11 cellular contexts compared by ENCODE assay signal in the genomic region with DNA sequence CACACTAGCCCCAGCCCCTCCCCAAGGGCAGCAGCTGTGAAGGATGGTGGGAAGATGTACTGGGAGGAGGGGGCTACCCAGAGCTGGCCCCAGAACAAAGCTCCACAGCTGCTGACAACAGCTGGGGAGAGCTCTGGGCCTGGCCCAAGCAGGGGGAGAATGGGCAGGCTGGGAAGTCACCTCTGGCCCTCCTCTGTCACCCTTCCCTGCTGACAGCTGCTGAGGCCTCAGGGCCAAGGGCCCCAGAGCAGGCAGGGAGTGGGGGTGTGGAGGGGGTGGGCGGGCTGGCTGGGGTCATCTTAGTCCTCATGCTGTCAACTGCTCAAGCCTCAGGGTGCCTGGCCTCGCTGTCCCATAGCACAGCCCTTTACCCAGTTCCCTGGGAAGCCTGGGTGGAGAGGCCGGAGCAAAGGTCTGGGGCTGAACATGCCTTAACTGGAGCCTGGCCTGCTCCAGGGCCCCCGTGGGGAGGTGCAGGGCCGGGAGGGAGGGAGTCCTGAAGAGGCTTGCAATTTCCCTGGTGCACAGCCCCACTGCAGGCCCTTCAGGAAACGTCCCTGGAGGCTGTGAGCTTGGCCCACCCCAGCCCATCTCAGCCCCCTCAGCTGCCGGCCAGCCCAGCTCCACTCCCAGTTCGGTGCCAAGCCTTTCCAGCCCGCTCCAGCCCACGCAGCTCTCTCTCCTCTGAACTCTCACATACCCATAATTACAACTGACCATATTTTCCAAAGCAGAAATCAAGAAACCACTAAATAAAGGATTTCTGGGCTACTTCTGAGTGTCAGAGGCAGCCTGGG. TPM values are rescaled to one million over a fixed set of nuclear protein-coding genes. Genes with fewer than 3 reads are reported as not detected.
DNase-seq lines count a peak whose midpoint lies in the region; ATAC-seq and TF ChIP-seq lines count a peak whose summit lies in the region.
"Had no signal": no experiment of that assay in that cellular context is flagged by ENCODE, and none has a peak within 500 bp of the region (broad histone marks: within the 10 kb centered on the region; RNA-seq: fewer than 3 reads in every experiment).

No MANE protein-coding gene starts in this region.

- TF ChIP-seq POLR2A in esophagus squamous epithelium (IDR thresholded peaks at IDR 0.05), result no peak
- no peak for TF ChIP-seq POLR2A in thyroid gland (IDR thresholded peaks at IDR 0.05)

- H3K27me3 ChIP-seq in esophagus squamous epithelium, result no peaks in the 10 kb centered on the region
- H3K27me3 ChIP-seq in thyroid gland, result no peaks in the 10 kb centered on the region
- H3K27me3 ChIP-seq in brain microvascular endothelial cell (replicated peaks), result no peaks in the 10 kb centered on the region

- H3K27ac ChIP-seq in esophagus squamous epithelium (peak overlapping the region; percentile 69 to 97 (median 90)), thyroid gland (peak overlapping the region; percentile 57 to 81 (median 58)), brain microvascular endothelial cell (no peak overlapping the region)
- H3K27ac ChIP-seq: 22Rv1, VCaP had no signal

- ATAC-seq in mucosa of descending colon, result peak; percentile 56
- no peak for ATAC-seq in GM21367 (IDR thresholded peaks at IDR 0.05; ENCODE audit: unreplicated experiment)
- ATAC-seq: HCT116 had no signal

- intact Hi-C loops in esophagus squamous epithelium (cut with DNase I) (no loop called here), mucosa of descending colon (cut with DNase I, micrococcal nuclease) (no loop called here), thyroid gland (cut with DNase I) (loop anchor here (5.0 kb wide), 1 partner anchor 41 kb away; no protein-coding TSS in a partner anchor)

- in situ Hi-C loops in brain microvascular endothelial cell (cut with HindIII; ENCODE audit: low pct_ligation_motif_present, low sequenced_read_pairs), result no loop called here

- DNase-seq in DMS 273 (lab: John Stamatoyannopoulos, UW; ENCODE audit: unreplicated experiment), result peak; percentile 41
- no peak for DNase-seq in DMS 273 treated with DMSO at 0.1 percent for 48 hours (lab: John Stamatoyannopoulos, UW)
- no peak for DNase-seq in esophagus squamous epithelium (lab: John Stamatoyannopoulos, UW)
- peak in 1 of 3 donors; percentile 59 for DNase-seq in mucosa of descending colon
- no peak for DNase-seq in thyroid gland
- no peak for DNase-seq in NCI-H69 (lab: John Stamatoyannopoulos, UW)
- no peak for DNase-seq in brain microvascular endothelial cell

- H3K4me1 ChIP-seq in esophagus squamous epithelium, result peaks cover 76 to 100% (median 96%) of the 10 kb centered on the region in 3 donors
- peaks cover 48% of the 10 kb centered on the region for H3K4me1 ChIP-seq in mucosa of descending colon (ENCODE audit: low read depth)
- H3K4me1 ChIP-seq in thyroid gland, result peaks cover 61 to 92% of the 10 kb centered on the region in 2 donors

- H3K36me3 ChIP-seq in esophagus squamous epithelium (no peaks in the 10 kb centered on the region), mucosa of descending colon (ENCODE audit: low read depth) (no peaks in the 10 kb centered on the region), thyroid gland (no peaks in the 10 kb centered on the region), brain microvascular endothelial cell (replicated peaks) (no peaks in the 10 kb centered on the region)

- TF ChIP-seq CTCF in esophagus squamous epithelium (IDR thresholded peaks at IDR 0.05) (no peak), mucosa of descending colon (IDR thresholded peaks at IDR 0.05) (no peak), thyroid gland (IDR thresholded peaks at IDR 0.05) (no peak), brain microvascular endothelial cell (IDR thresholded peaks at IDR 0.05; ENCODE audit: low read depth, low read length, missing control alignments) (no peak)

- 26 to 31% methylated on average over 5 of the region's 10 CpGs for WGBS in esophagus squamous epithelium, 2 donors
- WGBS in thyroid gland, 2 donors, result 47 to 50% methylated on average over 5 to 6 of the region's 10 CpGs

- H3K4me3 ChIP-seq in esophagus squamous epithelium, result no peak overlapping the region
- H3K4me3 ChIP-seq in mucosa of descending colon, result no peak overlapping the region
- no peak overlapping the region for H3K4me3 ChIP-seq in thyroid gland (replicated peaks in 1 of 3)
- H3K4me3 ChIP-seq in brain microvascular endothelial cell (ENCODE audit: low read depth, low read length), result no peak overlapping the region

- H3K9me3 ChIP-seq in esophagus squamous epithelium (no peaks in the 10 kb centered on the region), mucosa of descending colon (no peaks in the 10 kb centered on the region), thyroid gland (no peaks in the 10 kb centered on the region)

RNA-seq across cellular contexts. Expression of a gene that starts 25.7 kb away (rescaled TPM):
- total RNA-seq in esophagus squamous epithelium (100 to 1,000 TPM in 1 of 4 donors, 10 to 100 TPM in 3; 44.9 to 107 (median 54.2) TPM), mucosa of descending colon (100 to 1,000 TPM; 142 to 436 (median 197) TPM), thyroid gland (100 to 1,000 TPM in 2 of 4 donors, 10 to 100 TPM in 2; 75.7 to 239 (median 96.8) TPM)
